ENCODE assay signal across 8 cellular contexts in genomic region chr6:128521302-128521632, GRCh38. TPM values are rescaled to one million over a fixed set of nuclear protein-coding genes. Genes with fewer than 3 reads are reported as not detected.
DNase-seq lines count a peak whose midpoint lies in the region; ATAC-seq and TF ChIP-seq lines count a peak whose summit lies in the region.

No MANE protein-coding gene starts in this region.

- H3K9me3 Mint-ChIP-seq in activated naive CD4-positive, alpha-beta T cell treated with anti-CD3 and anti-CD28 coated beads, Interleukin-2, amount 50 U/mL, for 24 hours: no peaks in the 10 kb centered on the region
- H3K9me3 Mint-ChIP-seq in brain (no peaks in the 10 kb centered on the region), memory B cell (no peaks in the 10 kb centered on the region)

- WGBS in transverse colon (ENCODE audit: low coverage in 1 of 2), 2 donors: 35 to 42% methylated on average over 2 of the region's 2 CpGs

- peak overlapping the region; percentile 94 to 97 (median 96) for H3K27ac ChIP-seq in transverse colon

- peak overlapping the region in 3 of 4 donors; percentile 84 to 89 (median 87) for H3K4me3 ChIP-seq in transverse colon

- ATAC-seq in memory B cell (ENCODE audit: low read depth): no peak
- no peak for ATAC-seq in HG02763 (IDR thresholded peaks at IDR 0.05; ENCODE audit: unreplicated experiment)

- no peaks in the 10 kb centered on the region for H3K36me3 Mint-ChIP-seq in activated naive CD4-positive, alpha-beta T cell treated with anti-CD3 and anti-CD28 coated beads, Interleukin-2, amount 50 U/mL, for 24 hours
- H3K36me3 Mint-ChIP-seq in brain (no peaks in the 10 kb centered on the region), memory B cell (no peaks in the 10 kb centered on the region)

- peaks cover 23% of the 10 kb centered on the region for H3K27me3 Mint-ChIP-seq in activated naive CD4-positive, alpha-beta T cell treated with anti-CD3 and anti-CD28 coated beads, Interleukin-2, amount 50 U/mL, for 24 hours
- H3K27me3 Mint-ChIP-seq in brain (peaks cover 15% of the 10 kb centered on the region), memory B cell (peaks cover 13% of the 10 kb centered on the region)

- H3K36me3 ChIP-seq in transverse colon: no peaks in the 10 kb centered on the region

- no peak for TF ChIP-seq EP300 in transverse colon (IDR thresholded peaks at IDR 0.05; ENCODE audit: low read depth)

- no peak for DNase-seq in activated naive CD4-positive, alpha-beta T cell (lab: John Stamatoyannopoulos, UW)
- DNase-seq in memory B cell (ENCODE audit: low spot score in 2 of 2) (no peak), transverse colon (no peak), 8988T (no peak), NCI-H2029 treated with DMSO at 0.1 percent for 48 hours (lab: John Stamatoyannopoulos, UW) (no peak)

- peaks cover 11% of the 10 kb centered on the region for H3K4me1 Mint-ChIP-seq in activated naive CD4-positive, alpha-beta T cell treated with anti-CD3 and anti-CD28 coated beads, Interleukin-2, amount 50 U/mL, for 24 hours
- peaks cover 60% of the 10 kb centered on the region for H3K4me1 Mint-ChIP-seq in brain
- H3K4me1 Mint-ChIP-seq in memory B cell: peaks cover 14% of the 10 kb centered on the region

- TF ChIP-seq CTCF in brain (conservative IDR thresholded peaks at IDR 0.05) (no peak), transverse colon (IDR thresholded peaks at IDR 0.05) (no peak)

- peak overlapping the region; percentile 90 for H3K4me3 Mint-ChIP-seq in activated naive CD4-positive, alpha-beta T cell treated with anti-CD3 and anti-CD28 coated beads, Interleukin-2, amount 50 U/mL, for 24 hours
- peak overlapping the region; percentile 91 to 100 (median 99) for H3K4me3 Mint-ChIP-seq in brain
- peak overlapping the region; percentile 75 for H3K4me3 Mint-ChIP-seq in memory B cell

- H3K4me1 ChIP-seq in transverse colon: peaks cover 7 to 26% (median 15%) of the 10 kb centered on the region in 4 donors

- H3K9me3 ChIP-seq in transverse colon: no peaks in the 10 kb centered on the region

- in situ Hi-C loops in transverse colon (cut with MboI; ENCODE audit: low pct_ligation_motif_present in 1 of 4, low pct_unique_long_range_greater_than_20kb in 1 of 4, low sequenced_read_pairs in 3 of 4): loop anchor here in 1 of 4 donors (25.0 kb wide), 1 partner anchor 184 kb away; no protein-coding TSS in a partner anchor

- peaks cover 4% of the 10 kb centered on the region for H3K27me3 ChIP-seq in transverse colon

- intact Hi-C loops in transverse colon (cut with DNase I; ENCODE audit: low total_unique reads): no loop called here

- no peak for TF ChIP-seq POLR2A in transverse colon (IDR thresholded peaks at IDR 0.05)

- no peak overlapping the region for H3K27ac Mint-ChIP-seq in activated naive CD4-positive, alpha-beta T cell treated with anti-CD3 and anti-CD28 coated beads, Interleukin-2, amount 50 U/mL, for 24 hours
- peak overlapping the region; percentile 94 to 99 (median 97) for H3K27ac Mint-ChIP-seq in brain
- H3K27ac Mint-ChIP-seq in memory B cell: no peak overlapping the region

RNA-seq across cellular contexts. Expression of gene PTPRK, which starts 0.9 kb away (rescaled TPM):
- 22.2 TPM for polyA plus RNA-seq in brain (ENCODE audit: insufficient read depth, low read depth, low replicate concordance)
- 100 to 1,000 TPM in 2 of 4 donors, 10 to 100 TPM in 2; 88.0 to 187 (median 136) TPM for total RNA-seq in transverse colon

Comparison
In these comparisons a context has a peak if more than half of its experiments do, and no peak if none do; other contexts are left out.
1. H3K27ac Mint-ChIP-seq: peak in brain (5 of 5); none in activated naive CD4-positive, alpha-beta T cell treated with anti-CD3 and anti-CD28 coated beads, Interleukin-2, amount 50 U/mL, for 24 hours (single experiment) and memory B cell (single experiment).
2. Peak in every context shown above with its lines, with median percentiles within 50 percentile points of each other: H3K4me3 Mint-ChIP-seq.